31 cellular contexts compared by ENCODE assay signal in genomic region chr5:102931085-102931484, GRCh38.
A peak's percentile ranks its signal among the peaks of the same experiment; 100 is the strongest.
DNase-seq lines count a peak whose midpoint lies in the region; ATAC-seq and TF ChIP-seq lines count a peak whose summit lies in the region.
"Had no signal": no experiment of that assay in that cellular context is flagged by ENCODE, and none has a peak within 500 bp of the region (broad histone marks: within the 10 kb centered on the region; RNA-seq: fewer than 3 reads in every experiment).

No MANE protein-coding gene starts in this region.

- CTCF ChIA-PET in activated CD4-positive, alpha-beta T cell treated with anti-CD3 and anti-CD28 coated beads for 36 hours (lab: Charles Lee): interaction anchor here (1.2 kb wide), 1 partner anchor 9 kb away, joined by 3 read pairs; no protein-coding TSS in a partner anchor

- H3K4me1 Mint-ChIP-seq in activated CD4-positive, alpha-beta T cell treated with anti-CD3 and anti-CD28 coated beads for 36 hours: peaks cover 4% of the 10 kb centered on the region
- H3K4me1 Mint-ChIP-seq: B cell; CD4-positive, alpha-beta memory T cell; mesothelial cell of epicardium had no signal

- H3K4me3 ChIP-seq in coronary artery (no peak overlapping the region), lower leg skin (ENCODE audit: low read depth, poor library complexity, severe bottlenecking) (no peak overlapping the region)
- H3K4me3 ChIP-seq: GM23248, Peyer's patch, sigmoid colon, stomach, tibial nerve had no signal

- TF ChIP-seq CTCF in coronary artery (IDR thresholded peaks at IDR 0.05): no peak
- TF ChIP-seq CTCF in lower leg skin (IDR thresholded peaks at IDR 0.05): no peak

- POLR2A ChIA-PET in activated CD4-positive, alpha-beta T cell treated with anti-CD3 and anti-CD28 coated beads for 36 hours (lab: Charles Lee): no interaction called here

- H3K9me3 Mint-ChIP-seq in activated CD4-positive, alpha-beta T cell treated with anti-CD3 and anti-CD28 coated beads for 36 hours (ENCODE audit: low read depth): no peaks in the 10 kb centered on the region
- H3K9me3 Mint-ChIP-seq: activated naive CD4-positive, alpha-beta T cell treated with anti-CD3 and anti-CD28 coated beads, Interleukin-2, amount 50 U/mL, for 72 hours; CD4-positive, alpha-beta memory T cell; HFFc6; mesothelial cell of epicardium; T-helper 2 cell treated with Interferon-gamma antibody and Interleukin-4, amounts not matched to agents 5 μg/mL and 100 μg/mL, for 36 hours had no signal

- no peak overlapping the region for H3K27ac Mint-ChIP-seq in activated CD4-positive, alpha-beta T cell treated with anti-CD3 and anti-CD28 coated beads for 36 hours
- H3K27ac Mint-ChIP-seq: B cell; HFFc6; mesothelial cell of epicardium; progenitor cell of endocrine pancreas; T-helper 2 cell treated with Interferon-gamma antibody and Interleukin-4, amounts not matched to agents 5 μg/mL and 100 μg/mL, for 36 hours had no signal

- peaks cover 16% of the 10 kb centered on the region for H3K36me3 Mint-ChIP-seq in activated CD4-positive, alpha-beta T cell treated with anti-CD3 and anti-CD28 coated beads for 36 hours (ENCODE audit: low read depth)
- H3K36me3 Mint-ChIP-seq: activated naive CD4-positive, alpha-beta T cell treated with anti-CD3 and anti-CD28 coated beads, Interleukin-2, amount 50 U/mL, for 72 hours had no signal

- WGBS in lower leg skin, 2 donors: 64 to 72% methylated on average over 5 of the region's 5 CpGs

- H3K27me3 Mint-ChIP-seq in activated CD4-positive, alpha-beta T cell treated with anti-CD3 and anti-CD28 coated beads for 36 hours: no peaks in the 10 kb centered on the region
- H3K27me3 Mint-ChIP-seq: B cell; CD4-positive, alpha-beta memory T cell; progenitor cell of endocrine pancreas had no signal

- H3K4me3 Mint-ChIP-seq in activated CD4-positive, alpha-beta T cell treated with anti-CD3 and anti-CD28 coated beads for 36 hours: no peak overlapping the region
- H3K4me3 Mint-ChIP-seq: B cell; CD4-positive, alpha-beta memory T cell; HFFc6; mesothelial cell of epicardium; T-helper 2 cell treated with Interferon-gamma antibody and Interleukin-4, amounts not matched to agents 5 μg/mL and 100 μg/mL, for 36 hours had no signal

- ATAC-seq in GM18868 (IDR thresholded peaks at IDR 0.05; ENCODE audit: unreplicated experiment) (peak; percentile 35), GM21723 (IDR thresholded peaks at IDR 0.05; ENCODE audit: unreplicated experiment) (peak; percentile 62), HG03432 (IDR thresholded peaks at IDR 0.05; ENCODE audit: unreplicated experiment) (peak; percentile 43)
- ATAC-seq in activated CD4-positive, alpha-beta T cell treated with anti-CD3 and anti-CD28 coated beads for 36 hours: no peak

- DNase-seq in coronary artery (ENCODE audit: low spot score) (no peak), GM03348 (ENCODE audit: low spot score) (no peak), lower leg skin (ENCODE audit: low spot score in 2 of 2) (no peak)
- DNase-seq in activated CD4-positive, alpha-beta T cell treated with anti-CD3 and anti-CD28 coated beads for 36 hours: no peak
- DNase-seq: ACHN; activated CD4-positive, alpha-beta T cell treated with anti-CD3 and anti-CD28 coated beads for 1 hour; anterior cingulate cortex; CD4-positive, alpha-beta memory T cell; cortex of kidney; glutamatergic neuron; GM23248; HFFc6; IMR-90; NCI-H146; NCI-H446; NCI-H774; Peyer's patch; SIG-M5; sigmoid colon; stimulated activated CD4-positive, alpha-beta T cell treated with anti-CD3 and anti-CD28 coated beads, Interleukin-12 subunit alpha, Interleukin-12 subunit beta, amount 100 ng/mL, for 4 hours; stimulated activated CD4-positive, alpha-beta T cell treated with anti-CD3 and anti-CD28 coated beads, Interleukin-2, amount 100 ng/mL, for 48 hours; stomach had no signal

- intact Hi-C loops in activated CD4-positive, alpha-beta T cell treated with anti-CD3 and anti-CD28 coated beads for 36 hours (cut with DNase I, micrococcal nuclease): no loop called here
- intact Hi-C loops in lower leg skin (cut with DNase I; ENCODE audit: low total_unique reads): no loop called here

- peak overlapping the region; percentile 48 to 60 for H3K27ac ChIP-seq in coronary artery
- H3K27ac ChIP-seq: GM23248, Peyer's patch, sigmoid colon, stomach, tibial nerve had no signal

- no peak for TF ChIP-seq POLR2A in lower leg skin (IDR thresholded peaks at IDR 0.05)
